Comparison of ENCODE assay signal across 9 cellular contexts in the genomic region with DNA sequence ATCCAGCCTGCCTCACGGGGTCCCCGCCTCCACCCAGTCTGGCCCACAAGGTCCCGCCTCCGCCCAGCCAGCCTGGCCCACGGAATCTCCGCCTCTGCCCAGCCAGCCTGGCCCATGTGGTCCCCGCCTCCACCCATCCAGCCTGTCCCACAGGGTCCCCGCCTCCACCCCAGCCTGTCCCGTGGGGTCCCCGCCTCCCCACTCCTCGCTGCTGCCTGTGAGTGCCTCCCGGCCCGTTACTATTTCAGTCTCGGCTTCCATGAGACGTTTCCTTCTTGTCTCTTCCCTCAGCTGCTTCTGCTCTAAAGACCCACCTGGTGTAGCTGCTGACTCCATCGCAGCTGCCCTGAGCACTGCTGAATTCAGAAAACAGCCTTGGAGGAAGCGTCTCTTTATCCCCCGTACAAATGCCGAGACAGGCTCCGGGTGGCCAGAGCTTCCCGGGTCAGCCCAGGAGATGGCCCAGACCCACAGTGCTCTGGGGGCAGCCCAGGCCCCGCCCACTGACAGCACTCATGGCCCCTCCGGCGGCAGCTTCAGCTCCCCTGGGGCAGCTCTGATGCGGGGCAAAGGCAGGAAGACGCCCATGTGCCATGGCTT.
DNase-seq lines count a peak whose midpoint lies in the region; ATAC-seq lines count a peak whose summit lies in the region.
"Had no signal": no experiment of that assay in that cellular context is flagged by ENCODE, and none has a peak within 500 bp of the region (broad histone marks: within the 10 kb centered on the region; RNA-seq: fewer than 3 reads in every experiment).

No MANE protein-coding gene starts in this region.

- H3K27ac ChIP-seq in trophoblast cell (ENCODE audit: low read depth, low read length): no peak overlapping the region

- no peaks in the 10 kb centered on the region for H3K27me3 ChIP-seq in trophoblast cell (ENCODE audit: insufficient read depth, low read length)

- H3K4ac ChIP-seq in trophoblast cell (ENCODE audit: low read depth, low read length): no peak overlapping the region

- no peak overlapping the region for H3K14ac ChIP-seq in trophoblast cell (ENCODE audit: low read length)

- peak overlapping the region; percentile 88 for H3K27ac Mint-ChIP-seq in activated T-cell treated with anti-CD3 and anti-CD28 coated beads, Interleukin-2, amount 50 U/mL, for 24 hours

- H3K23ac ChIP-seq in trophoblast cell (ENCODE audit: low read length): no peak overlapping the region

- H3K4me2 ChIP-seq in trophoblast cell (ENCODE audit: low read length): peak overlapping the region; percentile 24

- H2BK12ac ChIP-seq in trophoblast cell (ENCODE audit: low read length): no peak overlapping the region

- no peak overlapping the region for H2AFZ ChIP-seq in trophoblast cell (ENCODE audit: insufficient read depth, low read length, poor library complexity)

- H3K4me3 ChIP-seq in trophoblast cell (ENCODE audit: low read depth, low read length): no peak overlapping the region

- no peaks in the 10 kb centered on the region for H3K36me3 ChIP-seq in trophoblast cell (ENCODE audit: control insufficient read depth in 1 of 2, insufficient read depth in 2 of 2, low read length in 2 of 2)

- H4K12ac ChIP-seq in trophoblast cell (ENCODE audit: low read depth, low read length): no peak overlapping the region

- peaks cover 5% of the 10 kb centered on the region for H3K79me1 ChIP-seq in trophoblast cell (ENCODE audit: low read length)

- H3K4me1 Mint-ChIP-seq in activated T-cell treated with anti-CD3 and anti-CD28 coated beads, Interleukin-2, amount 50 U/mL, for 24 hours (ENCODE audit: low read depth): peaks cover 14% of the 10 kb centered on the region

- H4K91ac ChIP-seq in trophoblast cell (ENCODE audit: low read depth, low read length): no peak overlapping the region

- no peak for DNase-seq in activated T-cell treated with anti-CD3 and anti-CD28 coated beads, Interleukin-2, amount 50 U/mL, for 24 hours
- DNase-seq in activated T-cell treated with anti-CD3 and anti-CD28 coated beads for 4 hours (no peak), amniotic epithelial cell (ENCODE audit: low read depth) (peak; percentile 11), trophoblast cell (peak in 1 of 2 donors; percentile 53), NCI-H187 (lab: John Stamatoyannopoulos, UW) (no peak), left lobe of liver (ENCODE audit: low spot score) (no peak)
- DNase-seq in stimulated activated CD4-positive, alpha-beta T cell treated with anti-CD3 and anti-CD28 coated beads, Interleukin-4, amount 100 ng/mL, for 4 hours: no peak
- DNase-seq: CD4-positive, CD25-positive, alpha-beta regulatory T cell had no signal

- H3K9ac ChIP-seq in trophoblast cell (ENCODE audit: low read length): no peak overlapping the region

- H2BK120ac ChIP-seq in trophoblast cell (ENCODE audit: insufficient read depth, low read length, poor library complexity): no peak overlapping the region

- peaks cover 89% of the 10 kb centered on the region for H3K36me3 Mint-ChIP-seq in activated T-cell treated with anti-CD3 and anti-CD28 coated beads, Interleukin-2, amount 50 U/mL, for 24 hours (ENCODE audit: low read depth)

- H3K18ac ChIP-seq in trophoblast cell (ENCODE audit: low read length): no peak overlapping the region

- no peaks in the 10 kb centered on the region for H3K9me3 Mint-ChIP-seq in activated T-cell treated with anti-CD3 and anti-CD28 coated beads, Interleukin-2, amount 50 U/mL, for 24 hours

- ATAC-seq in HG03039 (IDR thresholded peaks at IDR 0.05; ENCODE audit: unreplicated experiment): peak; percentile 66
- ATAC-seq in left lobe of liver: no peak

- H4K8ac ChIP-seq in trophoblast cell (ENCODE audit: low read depth, low read length): no peak overlapping the region

- no peaks in the 10 kb centered on the region for H3K79me2 ChIP-seq in trophoblast cell (ENCODE audit: control insufficient read depth, insufficient read depth, low read length, poor library complexity)

- no peak overlapping the region for H2BK5ac ChIP-seq in trophoblast cell (ENCODE audit: low read depth, low read length, poor library complexity)

- no peak overlapping the region for H3K4me3 Mint-ChIP-seq in activated T-cell treated with anti-CD3 and anti-CD28 coated beads, Interleukin-2, amount 50 U/mL, for 24 hours

- peaks cover 3% of the 10 kb centered on the region for H3K9me3 ChIP-seq in trophoblast cell (ENCODE audit: insufficient read depth, low read depth, low read length)

- peaks cover 4 to 11% of the 10 kb centered on the region in 2 experiments for H3K4me1 ChIP-seq in trophoblast cell (ENCODE audit: control insufficient read depth in 1 of 2, insufficient read depth in 2 of 2, low read length in 2 of 2)

- H2AK5ac ChIP-seq in trophoblast cell (ENCODE audit: low read length): no peak overlapping the region

- no peaks in the 10 kb centered on the region for H3K27me3 Mint-ChIP-seq in activated T-cell treated with anti-CD3 and anti-CD28 coated beads, Interleukin-2, amount 50 U/mL, for 24 hours
- H3K27me3 Mint-ChIP-seq: CD4-positive, CD25-positive, alpha-beta regulatory T cell had no signal

- WGBS in trophoblast cell (ENCODE audit: extremely low coverage, insufficient coverage, insufficient read length): no CpG with 5 or more reads among the region's 26 CpGs
